Comparison of ENCODE assay signal across 1 cellular context in genomic region chr2:216717491-216717901, GRCh38.
TF ChIP-seq lines count a peak whose summit lies in the region.

No MANE protein-coding gene starts in this region.

TF ChIP-seq in HCT116, 20 proteins besides CTCF, POLR2A, EP300 and RAD21 (continued from another document):
- TF ChIP-seq FOSL1 (IDR thresholded peaks at IDR 0.05; ENCODE audit: low read depth) (no peak), ATF3 (IDR thresholded peaks at IDR 0.05) (no peak), ZBTB33 (IDR thresholded peaks at IDR 0.05; ENCODE audit: extremely low read depth, insufficient replicate concordance, low read length) (no peak)
TF ChIP-seq in HCT116: peak in this region for 0.
